ENCODE assay signal across 17 cellular contexts in genomic region chr10:93224005-93224779, GRCh38.
DNase-seq lines count a peak whose midpoint lies in the region; ATAC-seq, FAIRE-seq and TF ChIP-seq lines count a peak whose summit lies in the region.
"Had no signal": no experiment of that assay in that cellular context is flagged by ENCODE, and none has a peak within 500 bp of the region (broad histone marks: within the 10 kb centered on the region; RNA-seq: fewer than 3 reads in every experiment).

No MANE protein-coding gene starts in this region.

- H2BK120ac ChIP-seq in neuronal stem cell (ENCODE audit: low read depth, low read length), result no peak overlapping the region

- H3K9ac ChIP-seq in neuronal stem cell (ENCODE audit: low read depth, low read length, poor library complexity), result no peak overlapping the region
- H3K9ac ChIP-seq: BLaER1 had no signal

- no peak overlapping the region for H3K23ac ChIP-seq in neuronal stem cell (ENCODE audit: low read depth, low read length, poor library complexity)

- no peak for TF ChIP-seq RAD21 in A549 (conservative IDR thresholded peaks at IDR 0.05 in 1 of 2, IDR thresholded peaks at IDR 0.05 in 1 of 2)

- H3K14ac ChIP-seq in neuronal stem cell (ENCODE audit: low read length), result no peak overlapping the region

- ATAC-seq in A549, result peak; percentile 43 to 67; a peak in 3 of 6 replicates
- ATAC-seq: activated CD8-positive, alpha-beta memory T cell treated with anti-CD3 and anti-CD28 coated beads, Interleukin-2, amount 10 ng/mL, durations not matched to agents 7 days and 5 days; body of pancreas; left cardiac atrium; psoas muscle had no signal

- CTCF ChIA-PET in A549 (lab: Yijun Ruan, JAX), result interaction anchor here (1.5 to 2.5 kb wide), 2 partner anchors 11 to 144 kb away, joined by 5 to 7 read pairs; no protein-coding TSS in a partner anchor

- H3K4me1 ChIP-seq in A549 (no peaks in the 10 kb centered on the region), neuronal stem cell (ENCODE audit: control insufficient read depth in 2 of 2, insufficient read depth in 1 of 2, low read depth in 1 of 2, low read length in 2 of 2) (no peaks in the 10 kb centered on the region)
- H3K4me1 ChIP-seq: BLaER1, body of pancreas, psoas muscle, transverse colon had no signal

- no peak overlapping the region for H2BK15ac ChIP-seq in neuronal stem cell (ENCODE audit: low read length)

- H3K18ac ChIP-seq in neuronal stem cell (ENCODE audit: low read length), result no peak overlapping the region

- no peak overlapping the region for H3K27ac ChIP-seq in A549
- H3K27ac ChIP-seq in neuronal stem cell (replicated peaks; ENCODE audit: low read length), result no peak overlapping the region
- H3K27ac ChIP-seq: BLaER1, body of pancreas, psoas muscle, transverse colon had no signal

- in situ Hi-C loops in GM13976 (cut with MboI; ENCODE audit: low sequenced_read_pairs, unreplicated experiment), result no loop called here

- H2AK5ac ChIP-seq in neuronal stem cell (ENCODE audit: low read depth, low read length), result no peak overlapping the region

- H3K36me3 ChIP-seq in neuronal stem cell (replicated peaks in 1 of 2; ENCODE audit: control insufficient read depth in 2 of 2, insufficient read depth in 2 of 2, low read length in 2 of 2), result no peaks in the 10 kb centered on the region
- H3K36me3 ChIP-seq: BLaER1, transverse colon had no signal

- TF ChIP-seq POLR2A in A549 (IDR thresholded peaks at IDR 0.05; ENCODE audit: low read length), result no peak
- TF ChIP-seq POLR2A in NB4 (IDR thresholded peaks at IDR 0.05; ENCODE audit: extremely low read depth, insufficient read length), result no peak

- no peak for TF ChIP-seq EP300 in A549 (IDR thresholded peaks at IDR 0.05)

- no peak overlapping the region for H4K91ac ChIP-seq in neuronal stem cell (ENCODE audit: low read depth, low read length, poor library complexity)

- DNase-seq in A549 (ENCODE audit: low read depth in 1 of 2, low spot score in 1 of 2) (peak in 1 of 2 experiments; percentile 18), EL (peak; percentile 14), NB4 (ENCODE audit: low read depth) (peak; percentile 41), fibroblast of mammary gland (ENCODE audit: low read depth) (peak; percentile 9), NCI-H187 treated with DMSO at 0.1 percent for 48 hours (lab: John Stamatoyannopoulos, UW) (no peak), NCI-H446 treated with DMSO at 0.1 percent for 48 hours (lab: John Stamatoyannopoulos, UW) (no peak), neuronal stem cell (ENCODE audit: low spot score) (no peak), GM13976 (ENCODE audit: low spot score) (no peak)
- DNase-seq: activated CD8-positive, alpha-beta memory T cell treated with anti-CD3 and anti-CD28 coated beads, Interleukin-2, amount 10 ng/mL, durations not matched to agents 7 days and 5 days; activated naive CD4-positive, alpha-beta T cell; body of pancreas; glutamatergic neuron; left cardiac atrium; NCI-H2171; psoas muscle; transverse colon had no signal

- no peak overlapping the region for H2AFZ ChIP-seq in neuronal stem cell (ENCODE audit: low read length)

- no peak overlapping the region for H3K4me2 ChIP-seq in A549
- H3K4me2 ChIP-seq in neuronal stem cell (ENCODE audit: insufficient read depth, low read length, poor library complexity, severe bottlenecking), result no peak overlapping the region
- H3K4me2 ChIP-seq: BLaER1 had no signal

- H4K8ac ChIP-seq in neuronal stem cell (ENCODE audit: low read depth, low read length), result no peak overlapping the region

- no peaks in the 10 kb centered on the region for H3K79me1 ChIP-seq in neuronal stem cell (ENCODE audit: low read depth, low read length)

- TF ChIP-seq CTCF in A549 (IDR thresholded peaks at IDR 0.05) (peak; percentile 9; the same call in 2 of the 3 replicates), NB4 (IDR thresholded peaks at IDR 0.05; ENCODE audit: low read depth, low read length) (peak; percentile 45), fibroblast of mammary gland (conservative IDR thresholded peaks at IDR 0.05; ENCODE audit: control insufficient read depth, insufficient read depth, low read depth, low read length) (no peak), GM13976 (IDR thresholded peaks at IDR 0.05; ENCODE audit: borderline replicate concordance, control extremely low read depth, extremely low read depth, insufficient read depth, missing control alignments) (no peak)

- peaks cover 0 to 2% (median 0%) of the 10 kb centered on the region in 3 experiments for H3K27me3 ChIP-seq in neuronal stem cell (ENCODE audit: control insufficient read depth in 3 of 3, insufficient read depth in 3 of 3, low read depth in 1 of 3, low read length in 3 of 3)
- H3K27me3 ChIP-seq: BLaER1, body of pancreas, transverse colon had no signal

- H3K4me3 ChIP-seq in A549 (no peak overlapping the region), NB4 (ENCODE audit: low read depth, low read length) (no peak overlapping the region), fibroblast of mammary gland (ENCODE audit: control insufficient read depth, low read depth, low read length) (no peak overlapping the region), neuronal stem cell (ENCODE audit: low read length in 2 of 2) (peak overlapping the region in 1 of 2 donors; percentile 59)
- H3K4me3 ChIP-seq: BLaER1, body of pancreas, psoas muscle, transverse colon had no signal

- POLR2A ChIA-PET in A549 (lab: Yijun Ruan, JAX), result no interaction called here

- no peak for FAIRE-seq in A549 (lab: Jason Lieb, UNC)

- WGBS in A549 (ENCODE audit: missing lambda C conversion rate), result 60% methylated on average over 5 of the region's 5 CpGs
- no CpG with 5 or more reads among the region's 5 CpGs for WGBS in neuronal stem cell (ENCODE audit: extremely low coverage in 2 of 2, insufficient read length in 2 of 2, insufficient replicate concordance in 1 of 2), 2 donors

- H2BK5ac ChIP-seq in neuronal stem cell (ENCODE audit: low read length), result no peak overlapping the region

- no peak overlapping the region for H3K4ac ChIP-seq in neuronal stem cell (ENCODE audit: low read length)

- H3K9me3 ChIP-seq in A549, result no peaks in the 10 kb centered on the region
- H3K9me3 ChIP-seq in neuronal stem cell (replicated peaks in 1 of 2; ENCODE audit: control insufficient read depth in 2 of 2, insufficient read depth in 1 of 2, low read depth in 1 of 2, low read length in 2 of 2), result peaks cover 0 to 7% of the 10 kb centered on the region in 2 donors
- H3K9me3 ChIP-seq: BLaER1, body of pancreas, transverse colon had no signal

- H2BK12ac ChIP-seq in neuronal stem cell (ENCODE audit: low read length), result no peak overlapping the region

TF ChIP-seq in A549, 52 proteins besides CTCF, POLR2A, EP300 and RAD21:
- TF ChIP-seq PHF8 (IDR thresholded peaks at IDR 0.05; ENCODE audit: borderline replicate concordance, low read depth) (no peak), NPAS2 (CRISPR knock-in tag; IDR thresholded peaks at IDR 0.05; ENCODE audit: borderline replicate concordance) (no peak), MAZ (IDR thresholded peaks at IDR 0.05; ENCODE audit: borderline replicate concordance, low read depth, low read length) (no peak), HOXB13 (CRISPR knock-in tag; IDR thresholded peaks at IDR 0.05; ENCODE audit: low read depth) (no peak)
- TF ChIP-seq, protein P1, sequence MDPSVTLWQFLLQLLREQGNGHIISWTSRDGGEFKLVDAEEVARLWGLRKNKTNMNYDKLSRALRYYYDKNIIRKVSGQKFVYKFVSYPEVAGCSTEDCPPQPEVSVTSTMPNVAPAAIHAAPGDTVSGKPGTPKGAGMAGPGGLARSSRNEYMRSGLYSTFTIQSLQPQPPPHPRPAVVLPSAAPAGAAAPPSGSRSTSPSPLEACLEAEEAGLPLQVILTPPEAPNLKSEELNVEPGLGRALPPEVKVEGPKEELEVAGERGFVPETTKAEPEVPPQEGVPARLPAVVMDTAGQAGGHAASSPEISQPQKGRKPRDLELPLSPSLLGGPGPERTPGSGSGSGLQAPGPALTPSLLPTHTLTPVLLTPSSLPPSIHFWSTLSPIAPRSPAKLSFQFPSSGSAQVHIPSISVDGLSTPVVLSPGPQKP (IDR thresholded peaks at IDR 0.05; ENCODE audit: low read depth, low read length), result no peak

Comparison
In these comparisons a context has a peak if more than half of its experiments do, and no peak if none do; other contexts are left out.
1. DNase-seq: peak in EL (single experiment), NB4 (single experiment) and fibroblast of mammary gland (single experiment); none in NCI-H187 treated with DMSO at 0.1 percent for 48 hours (single experiment), NCI-H446 treated with DMSO at 0.1 percent for 48 hours (single experiment), neuronal stem cell (single experiment) and GM13976 (single experiment).
2. CTCF ChIP-seq: peak in A549 (single experiment) and NB4 (single experiment); none in fibroblast of mammary gland (single experiment) and GM13976 (single experiment).